8 cellular contexts compared by ENCODE assay signal in genomic region chr11:76444384-76445121, GRCh38. TPM values are rescaled to one million over a fixed set of nuclear protein-coding genes. Genes with fewer than 3 reads are reported as not detected.
DNase-seq lines count a peak whose midpoint lies in the region; ATAC-seq, FAIRE-seq and TF ChIP-seq lines count a peak whose summit lies in the region.

TSS of gene EMSY (plus strand) at chr11:76445018. CDS start at chr11:76446939, 1,921 bp downstream.

- H3K4me3 ChIP-seq in BE2C (ENCODE audit: low read depth, low read length): peak within 1 kb of the TSS; percentile 69

- H3K36me3 ChIP-seq in BE2C: peaks cover 8% of the 10 kb centered on the region

- no peak for TF ChIP-seq CTCF in BE2C (IDR thresholded peaks at IDR 0.05; ENCODE audit: low read depth, low read length)

- H3K9me3 ChIP-seq in BE2C: no peaks in the 10 kb centered on the region

- peak; percentile 86 for ATAC-seq in HG03460 (IDR thresholded peaks at IDR 0.05; ENCODE audit: unreplicated experiment)

- DNase-seq in BE2C: peak; percentile 98
- DNase-seq in GM19240 (ENCODE audit: insufficient read length, low spot score): peak; percentile 88
- peak; percentile 99 to 100 for DNase-seq in NCI-H526 (lab: John Stamatoyannopoulos, UW)
- peak; percentile 94 for DNase-seq in activated CD4-positive, alpha-beta T cell treated with anti-CD3 and anti-CD28 coated beads for 48 hours
- peak; percentile 99 for DNase-seq in kidney glomerular epithelial cell (lab: John Stamatoyannopoulos, UW)
- DNase-seq in stimulated activated CD4-positive, alpha-beta T cell treated with anti-CD3 and anti-CD28 coated beads, Interleukin-1b, Interleukin-23, amount 100 ng/mL, for 1 hour (ENCODE audit: low read depth in 2 of 2): peak; percentile 66 to 79

- no peaks in the 10 kb centered on the region for H3K27me3 ChIP-seq in BE2C

- no peaks in the 10 kb centered on the region for H3K4me1 ChIP-seq in BE2C

- FAIRE-seq in colon (lab: Jason Lieb, UNC): peak; percentile 87

RNA-seq across cellular contexts. Expression of gene EMSY, which starts in this region (rescaled TPM):
- polyA plus RNA-seq in BE2C (2012; ENCODE audit: insufficient read depth, insufficient read length, low read depth): 11.8 TPM

Comparison
In these comparisons a context has a peak if more than half of its experiments do, and no peak if none do; other contexts are left out.
1. Peak in every context shown above with its lines: DNase-seq, ATAC-seq and H3K4me3 ChIP-seq.